ENCODE assay signal across 15 cellular contexts in genomic region chr4:174394915-174395314, GRCh38.
DNase-seq lines count a peak whose midpoint lies in the region; ATAC-seq and TF ChIP-seq lines count a peak whose summit lies in the region.
"Had no signal": no experiment of that assay in that cellular context is flagged by ENCODE, and none has a peak within 500 bp of the region (broad histone marks: within the 10 kb centered on the region; RNA-seq: fewer than 3 reads in every experiment).

No MANE protein-coding gene starts in this region.

- ATAC-seq in foreskin keratinocyte, result peak; percentile 81
- ATAC-seq in GM18505 (IDR thresholded peaks at IDR 0.05; ENCODE audit: unreplicated experiment), result no peak
- ATAC-seq in GM21737 (IDR thresholded peaks at IDR 0.05; ENCODE audit: unreplicated experiment), result no peak
- ATAC-seq in GM21360 (IDR thresholded peaks at IDR 0.05; ENCODE audit: unreplicated experiment), result no peak
- ATAC-seq: Panc1 had no signal

- POLR2A ChIA-PET in AG04450 (lab: Yijun Ruan, JAX), result no interaction called here

- no peaks in the 10 kb centered on the region for H3K27me3 ChIP-seq in AG04450 (ENCODE audit: control insufficient read depth, insufficient read depth, low read length)
- H3K27me3 ChIP-seq in foreskin keratinocyte, result no peaks in the 10 kb centered on the region
- H3K27me3 ChIP-seq: dorsolateral prefrontal cortex, MG63 had no signal

- peaks cover 21% of the 10 kb centered on the region for H3K4me1 ChIP-seq in foreskin keratinocyte

- H3K4me3 ChIP-seq in AG04450 (ENCODE audit: low read depth, low read length) (no peak overlapping the region), HFF-Myc (replicated peaks; ENCODE audit: low read depth, low read length) (no peak overlapping the region)
- H3K4me3 ChIP-seq: dorsolateral prefrontal cortex, MG63 had no signal

- CTCF ChIA-PET in AG04450 (lab: Charles Lee), result interaction anchor here (0.6 kb wide), 1 partner anchor 38 kb away, joined by 4 read pairs; no protein-coding TSS in a partner anchor

- no peak overlapping the region for H3K27ac ChIP-seq in AG04450 (ENCODE audit: low read depth, low read length)
- H3K27ac ChIP-seq in foreskin keratinocyte, result peak overlapping the region; percentile 74
- H3K27ac ChIP-seq: C4-2B, dorsolateral prefrontal cortex had no signal

- DNase-seq in AG04450 (ENCODE audit: low read depth, low spot score) (peak; percentile 10), HFF-Myc (ENCODE audit: extremely low read depth, low read depth) (peak; percentile 17), amniotic epithelial cell (ENCODE audit: low read depth) (peak; percentile 82), foreskin keratinocyte (peak; percentile 57 to 71), NCI-H1436 (lab: John Stamatoyannopoulos, UW) (no peak)
- DNase-seq: activated naive CD8-positive, alpha-beta T cell treated with anti-CD3 and anti-CD28 coated beads for 36 hours; dorsolateral prefrontal cortex; GDM1; MG63; NCI-H226 had no signal

- no peak for TF ChIP-seq POLR2A in GM18505 (IDR thresholded peaks at IDR 0.05; ENCODE audit: borderline replicate concordance, extremely low read depth, insufficient read depth, insufficient read length)

- TF ChIP-seq CTCF in AG04450 (IDR thresholded peaks at IDR 0.05; ENCODE audit: low read depth, low read length) (no peak), HFF-Myc (IDR thresholded peaks at IDR 0.05; ENCODE audit: low read depth, low read length, missing control alignments) (no peak), foreskin keratinocyte (conservative IDR thresholded peaks at IDR 0.05) (no peak)

- H3K9me3 ChIP-seq in AG04450 (ENCODE audit: control insufficient read depth, insufficient read depth, low read length), result no peaks in the 10 kb centered on the region
- H3K9me3 ChIP-seq: MG63 had no signal
